Comparison of ENCODE assay signal across 20 cellular contexts in the genomic region with DNA sequence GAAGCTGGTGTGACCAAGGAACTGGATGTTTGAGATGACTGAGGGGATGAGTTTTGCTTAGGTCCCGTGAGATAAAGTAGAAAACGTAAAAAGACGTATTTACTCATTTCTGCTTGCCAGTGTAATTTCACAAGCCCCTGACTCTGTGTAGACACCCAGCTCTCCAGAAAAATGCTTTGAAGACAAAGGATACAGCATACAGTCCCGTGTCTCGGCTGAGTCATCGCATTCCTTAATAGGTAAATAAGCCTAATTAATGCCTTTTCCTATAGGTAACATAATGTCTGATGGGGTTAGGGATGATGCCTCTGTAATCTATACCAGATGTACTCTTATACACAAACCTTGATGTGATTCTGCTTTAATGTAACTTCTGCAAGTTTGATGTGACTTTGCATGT. TPM values are rescaled to one million over a fixed set of nuclear protein-coding genes. Genes with fewer than 3 reads are reported as not detected.
A peak's percentile ranks its signal among the peaks of the same experiment; 100 is the strongest.
DNase-seq lines count a peak whose midpoint lies in the region; ATAC-seq, FAIRE-seq and TF ChIP-seq lines count a peak whose summit lies in the region.
"Had no signal": no experiment of that assay in that cellular context is flagged by ENCODE, and none has a peak within 500 bp of the region (broad histone marks: within the 10 kb centered on the region; RNA-seq: fewer than 3 reads in every experiment).

No MANE protein-coding gene starts in this region.

- TF ChIP-seq POLR2A in HepG2 (IDR thresholded peaks at IDR 0.05; ENCODE audit: insufficient read depth in 1 of 2, low read depth in 2 of 2, low read length in 2 of 2) (no peak), right lobe of liver (IDR thresholded peaks at IDR 0.05) (no peak), esophagus muscularis mucosa (IDR thresholded peaks at IDR 0.05; ENCODE audit: low read depth) (no peak)

- H2AFZ ChIP-seq in HepG2 (ENCODE audit: low read length) = no peak overlapping the region
- peak overlapping the region; percentile 82; the same call in 1 of the 2 replicates for H2AFZ ChIP-seq in OCI-LY7 (ENCODE audit: low read length)
- no peak overlapping the region for H2AFZ ChIP-seq in hepatocyte

- no TSS peak for BruUV-seq in HepG2 (replicated peaks; lab: Mats Ljungman, UMichigan)
- no TSS peak for BruUV-seq in OCI-LY7 (replicated peaks; lab: Mats Ljungman, UMichigan)

- no peaks in the 10 kb centered on the region for H3K79me2 ChIP-seq in HepG2 (ENCODE audit: insufficient read depth, low read length)
- peaks cover 6% of the 10 kb centered on the region for H3K79me2 ChIP-seq in OCI-LY7 (ENCODE audit: insufficient read depth, low read depth, low read length)
- no peaks in the 10 kb centered on the region for H3K79me2 ChIP-seq in hepatocyte

- H4K20me1 ChIP-seq in HepG2 (ENCODE audit: insufficient read depth, low read length) (no peaks in the 10 kb centered on the region), OCI-LY7 (ENCODE audit: insufficient read depth, low read length) (no peaks in the 10 kb centered on the region), hepatocyte (ENCODE audit: insufficient read depth, poor library complexity, severe bottlenecking) (no peaks in the 10 kb centered on the region)

- ATAC-seq in HepG2 (no peak), right lobe of liver (no peak), HG03039 (IDR thresholded peaks at IDR 0.05; ENCODE audit: unreplicated experiment) (no peak), HG03280 (IDR thresholded peaks at IDR 0.05; ENCODE audit: unreplicated experiment) (no peak)
- ATAC-seq: GM12878 had no signal

- intact Hi-C loops in HepG2 (cut with micrococcal nuclease; ENCODE audit: unreplicated experiment) (no loop called here), right lobe of liver (cut with DNase I) (loop anchor here in 1 of 2 donors (10.0 kb wide), 1 partner anchor 145 kb away; no protein-coding TSS in a partner anchor), OCI-LY7 (cut with micrococcal nuclease; ENCODE audit: unreplicated experiment) (no loop called here), esophagus muscularis mucosa (cut with DNase I) (no loop called here)

- H3K9me3 ChIP-seq in HepG2 (ENCODE audit: low read length) (no peaks in the 10 kb centered on the region), right lobe of liver (no peaks in the 10 kb centered on the region), OCI-LY7 (ENCODE audit: low read length) (no peaks in the 10 kb centered on the region), hepatocyte (ENCODE audit: low read depth) (no peaks in the 10 kb centered on the region), esophagus muscularis mucosa (no peaks in the 10 kb centered on the region)
- H3K9me3 ChIP-seq: SJCRH30 had no signal

- H3K27ac ChIP-seq in HepG2 (ENCODE audit: extremely low read length, insufficient read depth, low read length) = no peak overlapping the region
- no peak overlapping the region for H3K27ac ChIP-seq in right lobe of liver
- no peak overlapping the region for H3K27ac ChIP-seq in OCI-LY7 (ENCODE audit: low read depth, low read length, poor library complexity, severe bottlenecking)
- peak overlapping the region; percentile 53 for H3K27ac ChIP-seq in hepatocyte
- H3K27ac ChIP-seq in esophagus muscularis mucosa (replicated peaks in 1 of 4) = no peak overlapping the region
- H3K27ac ChIP-seq: C4-2B, SJCRH30 had no signal

- H3K4me3 ChIP-seq in HepG2 (replicated peaks in 1 of 3; ENCODE audit: insufficient read depth in 1 of 3, low read depth in 2 of 3, low read length in 3 of 3) (no peak overlapping the region), right lobe of liver (no peak overlapping the region), OCI-LY7 (ENCODE audit: low read depth, low read length, poor library complexity, severe bottlenecking) (no peak overlapping the region), hepatocyte (no peak overlapping the region), esophagus muscularis mucosa (no peak overlapping the region)
- H3K4me3 ChIP-seq: GM12878, SJCRH30 had no signal

- POLR2A ChIA-PET in HepG2 (lab: Yijun Ruan, JAX) (no interaction called here), OCI-LY7 (lab: Charles Lee) (interaction anchor here (0.8 to 1.7 kb wide), 4 partner anchors 142 to 622 kb away, joined by 3 to 4 read pairs (median 3); partner anchors contain the start of gene WDR41)

- TF ChIP-seq EP300 in HepG2 (IDR thresholded peaks at IDR 0.05; ENCODE audit: low read depth in 2 of 2, low read length in 2 of 2) (no peak), HepG2 (CRISPR knock-in tag; IDR thresholded peaks at IDR 0.05; ENCODE audit: borderline replicate concordance) (no peak), esophagus muscularis mucosa (IDR thresholded peaks at IDR 0.05) (no peak)

- no peak overlapping the region for H3K9ac ChIP-seq in HepG2 (ENCODE audit: insufficient read depth, low read depth, low read length)

- FAIRE-seq in HepG2 (lab: Jason Lieb, UNC) = no peak
- FAIRE-seq: GM12878, GM18507 had no signal

- H3K36me3 ChIP-seq in HepG2 (replicated peaks in 1 of 2; ENCODE audit: control insufficient read depth in 1 of 2, insufficient read depth in 2 of 2, low read length in 2 of 2) (no peaks in the 10 kb centered on the region), right lobe of liver (no peaks in the 10 kb centered on the region), OCI-LY7 (ENCODE audit: insufficient read depth, low read length) (no peaks in the 10 kb centered on the region), hepatocyte (replicated peaks; ENCODE audit: insufficient read depth, low read depth) (no peaks in the 10 kb centered on the region), esophagus muscularis mucosa (no peaks in the 10 kb centered on the region)
- H3K36me3 ChIP-seq: SJCRH30 had no signal

- no peak for TF ChIP-seq CTCF in HepG2 (CRISPR knock-in tag; IDR thresholded peaks at IDR 0.05)
- no peak for TF ChIP-seq CTCF in right lobe of liver (IDR thresholded peaks at IDR 0.05)
- TF ChIP-seq CTCF in OCI-LY7 (conservative IDR thresholded peaks at IDR 0.05; ENCODE audit: low read length) = no peak
- no peak for TF ChIP-seq CTCF in hepatocyte (IDR thresholded peaks at IDR 0.05; ENCODE audit: poor library complexity)
- TF ChIP-seq CTCF in esophagus muscularis mucosa (IDR thresholded peaks at IDR 0.05) = no peak

- H3K4me2 ChIP-seq in HepG2 (ENCODE audit: low read depth, low read length) = no peak overlapping the region
- H3K4me2 ChIP-seq in OCI-LY7 (ENCODE audit: low read length) = no peak overlapping the region
- H3K4me2 ChIP-seq in hepatocyte = no peak overlapping the region

- H3K9me2 ChIP-seq in OCI-LY7 (ENCODE audit: insufficient read depth, low read length) (no peaks in the 10 kb centered on the region), hepatocyte (replicated peaks; ENCODE audit: insufficient read depth) (no peaks in the 10 kb centered on the region)

- no peaks in the 10 kb centered on the region for H3K4me1 ChIP-seq in HepG2 (ENCODE audit: insufficient read depth, low read length)
- H3K4me1 ChIP-seq in right lobe of liver = no peaks in the 10 kb centered on the region
- peaks cover 56% of the 10 kb centered on the region for H3K4me1 ChIP-seq in OCI-LY7 (ENCODE audit: insufficient read depth, low read length, poor library complexity, severe bottlenecking)
- H3K4me1 ChIP-seq in hepatocyte (ENCODE audit: insufficient read depth) = peaks cover 3% of the 10 kb centered on the region
- H3K4me1 ChIP-seq in esophagus muscularis mucosa = no peaks in the 10 kb centered on the region
- H3K4me1 ChIP-seq: SJCRH30 had no signal

- no peak for TF ChIP-seq RAD21 in HepG2 (CRISPR knock-in tag; IDR thresholded peaks at IDR 0.05)

- CTCF ChIA-PET in HepG2 (lab: Yijun Ruan, JAX; ENCODE audit: low intra/inter-chr PET ratio, low total read pairs) = no interaction called here
- CTCF ChIA-PET in OCI-LY7 (lab: Charles Lee; ENCODE audit: unreplicated experiment) = interaction anchor here (0.6 to 0.9 kb wide), 4 partner anchors 142 to 623 kb away, joined by 3 to 4 read pairs (median 3); no protein-coding TSS in a partner anchor

- DNase-seq in HepG2 (ENCODE audit: low spot score) = peak; percentile 35
- no peak for DNase-seq in right lobe of liver
- no peak for DNase-seq in OCI-LY7 (ENCODE audit: low spot score)
- DNase-seq in hepatocyte (ENCODE audit: low spot score) = peak; percentile 46
- no peak for DNase-seq in retina
- DNase-seq in esophagus muscularis mucosa (ENCODE audit: extremely low spot score) = no peak
- DNase-seq: 8988T, DMS153, NCI-H1105 treated with DMSO at 0.1 percent for 48 hours, NCI-H187, NCI-H82, OCI-M1, RPMI8226, SJCRH30 had no signal

- 5% methylated on average over 6 of the region's 6 CpGs for WGBS in HepG2 (ENCODE audit: low lambda C conversion rate)
- 77% methylated on average over 6 of the region's 6 CpGs for WGBS in right lobe of liver (ENCODE audit: insufficient coverage, low coverage, low lambda C conversion rate, missing lambda C conversion rate)
- 31% methylated on average over 6 of the region's 6 CpGs for WGBS in hepatocyte (ENCODE audit: low lambda C conversion rate, missing lambda C conversion rate)
- 75% methylated on average over 6 of the region's 6 CpGs for WGBS in esophagus muscularis mucosa

- in situ Hi-C loops in HepG2 (cut with HindIII; ENCODE audit: extremely low pct_ligation_motif_present, low pct_unique_long_range_greater_than_20kb) = no loop called here

- 0 out of 5 replicates have a peak, but pooled peaks cover 2 to 5% of the 10 kb centered on the region in 2 experiments for H3K27me3 ChIP-seq in HepG2 (ENCODE audit: control insufficient read depth in 1 of 2, insufficient read depth in 2 of 2, low read length in 2 of 2)
- no peaks in the 10 kb centered on the region for H3K27me3 ChIP-seq in right lobe of liver
- H3K27me3 ChIP-seq in hepatocyte = no peaks in the 10 kb centered on the region
- no peaks in the 10 kb centered on the region for H3K27me3 ChIP-seq in esophagus muscularis mucosa
- H3K27me3 ChIP-seq: SJCRH30 had no signal

RNA-seq across cellular contexts. Expression of gene S100Z, which starts 20.2 kb away (rescaled TPM):
- total RNA-seq in HepG2 (2016; rRNA removed; fragmentation: Illumina TruSeq; extraction: Trizol) (not detected in 2 replicates), right lobe of liver (under 1 TPM in 1 of 6 experiments, not detected in 5; 0.43 TPM), OCI-LY7 (2022) (66.6 and 76.6 TPM in 2 replicates), hepatocyte (0.32 and 1.4 TPM in 2 replicates), esophagus muscularis mucosa (not detected)
- total RNA-seq in HepG2 (2016; cell fraction: cytosol; rRNA removed; fragmentation: Illumina TruSeq; extraction: Trizol; ENCODE audit: low read depth) = not detected in 2 replicates
- not detected in 2 replicates for total RNA-seq in HepG2 (2016; cell fraction: insoluble cytoplasmic fraction; rRNA removed; fragmentation: Illumina TruSeq; extraction: Trizol)
- total RNA-seq in HepG2 (2016; cell fraction: membrane; rRNA removed; fragmentation: Illumina TruSeq; extraction: Trizol) = not detected in 2 replicates
- not detected in 2 replicates for total RNA-seq in HepG2 (2016; cell fraction: nucleus; rRNA removed; fragmentation: Illumina TruSeq; extraction: Trizol)
- polyA plus RNA-seq in HepG2 (2011; rRNA removed) (0.17 and 0.22 TPM in 2 replicates), hepatocyte (0.39 and 0.51 TPM in 2 replicates)
- polyA plus RNA-seq in HepG2 (2011; cell fraction: cytosol; rRNA removed) = 0.08 and 0.20 TPM in 2 replicates
- polyA plus RNA-seq in HepG2 (2011; cell fraction: nucleus; rRNA removed) = 0.36 TPM in 1 of 2 replicates, not detected in the other
- 0.12 TPM in 1 of 2 replicates, not detected in the other for polyA plus RNA-seq in HepG2 (2012)
- polyA plus RNA-seq in HepG2 (2016; cell fraction: cytosol; fragmentation: Illumina TruSeq; extraction: Trizol; ENCODE audit: low read depth) = not detected in 2 replicates
- polyA plus RNA-seq in HepG2 (2016; cell fraction: insoluble cytoplasmic fraction; fragmentation: Illumina TruSeq; extraction: Trizol; ENCODE audit: low read depth) = not detected in 2 replicates
- polyA plus RNA-seq in HepG2 (2016; cell fraction: membrane; fragmentation: Illumina TruSeq; extraction: Trizol; ENCODE audit: low read depth) = not detected in 2 replicates
- not detected in 2 replicates for polyA plus RNA-seq in HepG2 (2016; cell fraction: nucleus; fragmentation: Illumina TruSeq; extraction: Trizol; ENCODE audit: insufficient read depth, low read depth)
- not detected in 2 replicates for polyA minus RNA-seq in HepG2 (2011; rRNA and poly(A)+ RNA removed; ENCODE audit: low replicate concordance)
- not detected in 2 replicates for polyA minus RNA-seq in HepG2 (2011; cell fraction: cytosol; rRNA and poly(A)+ RNA removed)
- 1.1 TPM in 1 of 2 replicates, not detected in the other for polyA minus RNA-seq in HepG2 (2011; cell fraction: nucleus; rRNA and poly(A)+ RNA removed)
- 42.2 and 51.1 TPM in 2 replicates for total RNA-seq in OCI-LY7 (2014; rRNA removed; shearing (Covaris generic))
- total RNA-seq: NCI-H460, SJCRH30 had no signal

RNA-seq across cellular contexts. Expression of gene F2RL1, which starts 51.2 kb away (rescaled TPM):
- total RNA-seq in HepG2 (2016; rRNA removed; fragmentation: Illumina TruSeq; extraction: Trizol) (6.3 and 9.9 TPM in 2 replicates), right lobe of liver (10 to 100 TPM in 4 of 6 experiments, 1 to 10 TPM in 2; 2.6 to 17.0 (median 11.6) TPM), OCI-LY7 (2022) (not detected in 2 replicates), hepatocyte (210 and 235 TPM in 2 replicates), esophagus muscularis mucosa (1 to 10 TPM in 2 of 4 donors, under 1 TPM in 2; 0.26 to 1.3 (median 0.85) TPM)
- total RNA-seq in HepG2 (2016; cell fraction: cytosol; rRNA removed; fragmentation: Illumina TruSeq; extraction: Trizol; ENCODE audit: low read depth) = 0.61 and 0.71 TPM in 2 replicates
- 4.8 and 10.3 TPM in 2 replicates for total RNA-seq in HepG2 (2016; cell fraction: insoluble cytoplasmic fraction; rRNA removed; fragmentation: Illumina TruSeq; extraction: Trizol)
- 1.6 and 1.9 TPM in 2 replicates for total RNA-seq in HepG2 (2016; cell fraction: membrane; rRNA removed; fragmentation: Illumina TruSeq; extraction: Trizol)
- 10.2 and 11.2 TPM in 2 replicates for total RNA-seq in HepG2 (2016; cell fraction: nucleus; rRNA removed; fragmentation: Illumina TruSeq; extraction: Trizol)
- polyA plus RNA-seq in HepG2 (2011; rRNA removed) (23.0 TPM in 2 replicates), hepatocyte (88.0 and 130 TPM in 2 replicates)
- 15.6 and 23.7 TPM in 2 replicates for polyA plus RNA-seq in HepG2 (2011; cell fraction: cytosol; rRNA removed)
- 3.3 and 3.7 TPM in 2 replicates for polyA plus RNA-seq in HepG2 (2011; cell fraction: nucleus; rRNA removed)
- polyA plus RNA-seq in HepG2 (2012) = 7.4 and 10.0 TPM in 2 replicates
- 0.38 and 0.44 TPM in 2 replicates for polyA plus RNA-seq in HepG2 (2016; cell fraction: cytosol; fragmentation: Illumina TruSeq; extraction: Trizol; ENCODE audit: low read depth)
- 4.3 and 4.4 TPM in 2 replicates for polyA plus RNA-seq in HepG2 (2016; cell fraction: insoluble cytoplasmic fraction; fragmentation: Illumina TruSeq; extraction: Trizol; ENCODE audit: low read depth)
- 0.86 and 1.0 TPM in 2 replicates for polyA plus RNA-seq in HepG2 (2016; cell fraction: membrane; fragmentation: Illumina TruSeq; extraction: Trizol; ENCODE audit: low read depth)
- 12.6 and 13.5 TPM in 2 replicates for polyA plus RNA-seq in HepG2 (2016; cell fraction: nucleus; fragmentation: Illumina TruSeq; extraction: Trizol; ENCODE audit: insufficient read depth, low read depth)
- 0.33 and 45.9 TPM in 2 replicates for polyA minus RNA-seq in HepG2 (2011; rRNA and poly(A)+ RNA removed; ENCODE audit: low replicate concordance)
- 11.8 and 15.6 TPM in 2 replicates for polyA minus RNA-seq in HepG2 (2011; cell fraction: cytosol; rRNA and poly(A)+ RNA removed)
- 5.0 and 9.2 TPM in 2 replicates for polyA minus RNA-seq in HepG2 (2011; cell fraction: nucleus; rRNA and poly(A)+ RNA removed)
- not detected in 2 replicates for total RNA-seq in OCI-LY7 (2014; rRNA removed; shearing (Covaris generic))

Comparison
In these comparisons a context has a peak if more than half of its experiments do, and no peak if none do; other contexts are left out.
1. DNase-seq: peak in HepG2 (single experiment) and hepatocyte (single experiment); none in right lobe of liver (0 of 3), OCI-LY7 (single experiment), retina (single experiment) and esophagus muscularis mucosa (single experiment).
2. RNA of gene S100Z, which starts 20.2 kb away (total RNA-seq): 42.2 to 76.6 TPM in OCI-LY7; 0.32 to 1.4 TPM in hepatocyte, not detected in esophagus muscularis mucosa, 0.43 TPM in right lobe of liver and not detected in HepG2; every median in the first group is over 10 times any median in the second.
3. RNA of gene F2RL1, which starts 51.2 kb away (total RNA-seq): 210 to 235 TPM in hepatocyte; 2.6 to 17.0 TPM in right lobe of liver, 0.61 to 11.2 TPM in HepG2, 0.26 to 1.3 TPM in esophagus muscularis mucosa and not detected in OCI-LY7; every median in the first group is over 10 times any median in the second.